Comparison of ENCODE assay signal across 9 cellular contexts in genomic region chr4:70734168-70734954, GRCh38. TPM values are rescaled to one million over a fixed set of nuclear protein-coding genes. Genes with fewer than 3 reads are reported as not detected.
DNase-seq lines count a peak whose midpoint lies in the region; ATAC-seq and TF ChIP-seq lines count a peak whose summit lies in the region.
"Had no signal": no experiment of that assay in that cellular context is flagged by ENCODE, and none has a peak within 500 bp of the region (broad histone marks: within the 10 kb centered on the region; RNA-seq: fewer than 3 reads in every experiment).

No MANE protein-coding gene starts in this region.

- H3K27ac ChIP-seq in prostate gland = peak overlapping the region; percentile 68 to 74

- intact Hi-C loops in prostate gland (cut with DNase I) = no loop called here

- H3K27me3 Mint-ChIP-seq in activated T-cell treated with anti-CD3 and anti-CD28 coated beads, Interleukin-2, amount 50 U/mL, for 4 hours (ENCODE audit: low read depth) = no peaks in the 10 kb centered on the region

- ATAC-seq in GM21786 (IDR thresholded peaks at IDR 0.05; ENCODE audit: unreplicated experiment) = peak; percentile 83
- ATAC-seq in activated T-cell treated with anti-CD3 and anti-CD28 coated beads, Interleukin-2, amount 50 U/mL, for 4 hours = peak; percentile 93 to 94

- H3K9me3 ChIP-seq in prostate gland = no peaks in the 10 kb centered on the region

- peak overlapping the region; percentile 76 for H3K4me3 Mint-ChIP-seq in activated T-cell treated with anti-CD3 and anti-CD28 coated beads, Interleukin-2, amount 50 U/mL, for 4 hours
- H3K4me3 Mint-ChIP-seq: neural crest cell had no signal

- no peaks in the 10 kb centered on the region for H3K27me3 ChIP-seq in prostate gland (replicated peaks; ENCODE audit: insufficient read depth)

- TF ChIP-seq CTCF in prostate gland (IDR thresholded peaks at IDR 0.05) = peak in 1 of 4 experiments; percentile 9

- H3K4me1 Mint-ChIP-seq in activated T-cell treated with anti-CD3 and anti-CD28 coated beads, Interleukin-2, amount 50 U/mL, for 4 hours (ENCODE audit: low read depth) = peaks cover 44% of the 10 kb centered on the region

- WGBS in prostate gland = 5% methylated on average over 5 of the region's 5 CpGs

- peak; percentile 33 for DNase-seq in activated CD4-positive, alpha-beta T cell treated with anti-CD3 and anti-CD28 coated beads for 48 hours
- DNase-seq in activated CD4-positive, alpha-beta T cell treated with anti-CD3 and anti-CD28 coated beads, Interleukin-2, amount 50 U/mL, for 1 hour = no peak
- DNase-seq in Kasumi-1 (lab: John Stamatoyannopoulos, UW) = peak; percentile 94
- no peak for DNase-seq in activated T-cell treated with anti-CD3 and anti-CD28 coated beads, Interleukin-2, amount 50 U/mL, for 4 hours
- DNase-seq in foreskin melanocyte = peak; percentile 61
- peak; percentile 20 for DNase-seq in prostate gland (ENCODE audit: low spot score)
- no peak for DNase-seq in UCSD-AML1 (lab: John Stamatoyannopoulos, UW; ENCODE audit: unreplicated experiment)

- TF ChIP-seq POLR2A in prostate gland (IDR thresholded peaks at IDR 0.05) = no peak

- no peaks in the 10 kb centered on the region for H3K4me1 ChIP-seq in prostate gland (replicated peaks)

- H3K36me3 ChIP-seq in prostate gland = no peaks in the 10 kb centered on the region

- H3K36me3 Mint-ChIP-seq in activated T-cell treated with anti-CD3 and anti-CD28 coated beads, Interleukin-2, amount 50 U/mL, for 4 hours (ENCODE audit: insufficient read depth) = no peaks in the 10 kb centered on the region

- H3K4me3 ChIP-seq in prostate gland = peak overlapping the region; percentile 9 to 38

- no peaks in the 10 kb centered on the region for H3K9me3 Mint-ChIP-seq in activated T-cell treated with anti-CD3 and anti-CD28 coated beads, Interleukin-2, amount 50 U/mL, for 4 hours
- H3K9me3 Mint-ChIP-seq: neural crest cell had no signal

RNA-seq across cellular contexts. Expression of gene RUFY3, which starts 12.6 kb away (rescaled TPM):
- total RNA-seq in activated T-cell treated with anti-CD3 and anti-CD28 coated beads, Interleukin-2, amount 50 U/mL, for 4 hours = 1 to 10 TPM; 6.3 to 8.0 (median 7.9) TPM
- 100 to 1,000 TPM in 1 of 2 donors, 10 to 100 TPM in 1; 51.7 to 118 TPM for total RNA-seq in prostate gland

RNA-seq across cellular contexts. Expression of gene UTP3, which starts 46.0 kb away (rescaled TPM):
- 10 to 100 TPM; 49.2 to 54.8 (median 51.4) TPM for total RNA-seq in activated T-cell treated with anti-CD3 and anti-CD28 coated beads, Interleukin-2, amount 50 U/mL, for 4 hours
- total RNA-seq in prostate gland = 10 to 100 TPM; 13.4 to 19.7 TPM

Comparison
In these comparisons a context has a peak if more than half of its experiments do, and no peak if none do; other contexts are left out.
1. DNase-seq: peak in activated CD4-positive, alpha-beta T cell treated with anti-CD3 and anti-CD28 coated beads for 48 hours (single experiment), Kasumi-1 (2 of 2), foreskin melanocyte (single experiment) and prostate gland (single experiment); none in activated CD4-positive, alpha-beta T cell treated with anti-CD3 and anti-CD28 coated beads, Interleukin-2, amount 50 U/mL, for 1 hour (single experiment), activated T-cell treated with anti-CD3 and anti-CD28 coated beads, Interleukin-2, amount 50 U/mL, for 4 hours (single experiment) and UCSD-AML1 (single experiment).
2. RNA of gene RUFY3, which starts 12.6 kb away (total RNA-seq): 51.7 to 118 TPM in prostate gland; 6.3 to 8.0 TPM in activated T-cell treated with anti-CD3 and anti-CD28 coated beads, Interleukin-2, amount 50 U/mL, for 4 hours; every median in the first group is over 4 times any median in the second.